1 cellular context compared by ENCODE assay signal in genomic region chr10:125235093-125236069, GRCh38.
TF ChIP-seq lines count a peak whose summit lies in the region.

No MANE protein-coding gene starts in this region.

TF ChIP-seq in IMR-90, 13 proteins besides CTCF, POLR2A, EP300 and RAD21 (continued from another document):
- TF ChIP-seq ELK1 (IDR thresholded peaks at IDR 0.05; ENCODE audit: borderline replicate concordance, low read depth, low read length) (no peak), FOS (IDR thresholded peaks at IDR 0.05; ENCODE audit: low read depth, low read length) (no peak), NFE2L2 (IDR thresholded peaks at IDR 0.05; ENCODE audit: low read depth, low read length) (no peak), CHD1 (IDR thresholded peaks at IDR 0.05; ENCODE audit: low read depth, low read length) (no peak), RFX5 (IDR thresholded peaks at IDR 0.05; ENCODE audit: low read depth, low read length) (no peak), MAZ (IDR thresholded peaks at IDR 0.05; ENCODE audit: borderline replicate concordance, low read depth, low read length) (no peak), USF2 (IDR thresholded peaks at IDR 0.05; ENCODE audit: low read depth, low read length) (peak; percentile 31; the same call in 1 of the 2 replicates)
